Comparison of ENCODE assay signal across 18 cellular contexts in the genomic region with DNA sequence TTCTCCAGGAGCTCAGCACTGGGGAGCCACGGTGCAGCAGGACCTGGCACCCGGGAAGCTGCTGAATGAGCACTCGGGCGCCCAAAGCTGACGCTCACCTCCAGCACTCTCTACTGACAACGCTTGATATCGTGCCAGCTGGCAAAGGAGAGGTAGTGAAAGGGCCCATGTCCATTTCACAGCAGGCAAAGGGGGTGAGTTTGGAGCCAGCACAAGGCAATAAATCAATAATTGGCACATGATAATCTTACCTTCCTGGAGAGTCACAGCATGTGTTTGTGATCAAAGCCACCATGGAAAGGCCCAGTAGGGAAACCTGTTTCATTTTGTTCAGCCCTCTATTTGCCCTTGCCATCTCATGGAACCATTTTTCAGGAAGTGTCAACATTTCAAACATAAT. TPM values are rescaled to one million over a fixed set of nuclear protein-coding genes. Genes with fewer than 3 reads are reported as not detected.
DNase-seq lines count a peak whose midpoint lies in the region; ATAC-seq and TF ChIP-seq lines count a peak whose summit lies in the region.
"Had no signal": no experiment of that assay in that cellular context is flagged by ENCODE, and none has a peak within 500 bp of the region (broad histone marks: within the 10 kb centered on the region; RNA-seq: fewer than 3 reads in every experiment).

No MANE protein-coding gene starts in this region.

- WGBS in stomach, 5 donors: 36 to 59% (median 38%) methylated on average over 7 of the region's 7 CpGs

- no peak for TF ChIP-seq CTCF in stomach (IDR thresholded peaks at IDR 0.05)

- no peak for TF ChIP-seq EP300 in stomach (IDR thresholded peaks at IDR 0.05)

- peak overlapping the region; percentile 47 for H3K27ac Mint-ChIP-seq in dendritic cell treated with granulocyte-macrophage colony-stimulating factor and Interleukin-4, amounts not matched to agents 40 ng/mL and 50 ng/mL, for 4 days
- H3K27ac Mint-ChIP-seq: GM23338 had no signal

- H3K4me3 ChIP-seq in stomach (no peak overlapping the region), HAP-1 (no peak overlapping the region)
- H3K4me3 ChIP-seq: A549, GM23338, SK-N-MC had no signal

- no peak overlapping the region for H3K4me3 Mint-ChIP-seq in dendritic cell treated with granulocyte-macrophage colony-stimulating factor and Interleukin-4, amounts not matched to agents 40 ng/mL and 50 ng/mL, for 4 days
- H3K4me3 Mint-ChIP-seq: brain; CD4-positive, CD25-positive, alpha-beta regulatory T cell; GM23338; natural killer cell treated with Interleukin-12 subunit alpha and Interleukin-12 subunit beta and Interleukin-15 and Interleukin-18, amount 100 ng/mL, for 72 hours had no signal

- ATAC-seq in GM21825 (IDR thresholded peaks at IDR 0.05; ENCODE audit: unreplicated experiment): no peak
- ATAC-seq: A549; GM23338; natural killer cell treated with Interleukin-12 subunit alpha and Interleukin-12 subunit beta and Interleukin-15 and Interleukin-18, amount 100 ng/mL, for 72 hours; stimulated activated naive CD8-positive, alpha-beta T cell treated with anti-CD3 and anti-CD28 coated beads, Interleukin-15, Interleukin-2, amounts not matched to agents 100 U/mL and 50 U/mL, for 24 hours had no signal

- H3K36me3 ChIP-seq in stomach (peaks cover 43 to 100% (median 99%) of the 10 kb centered on the region in 4 donors), HAP-1 (replicated peaks) (peaks cover 62% of the 10 kb centered on the region)

- no peak for TF ChIP-seq POLR2A in stomach (IDR thresholded peaks at IDR 0.05)

- peaks cover 100% of the 10 kb centered on the region for H3K36me3 Mint-ChIP-seq in dendritic cell treated with granulocyte-macrophage colony-stimulating factor and Interleukin-4, amounts not matched to agents 40 ng/mL and 50 ng/mL, for 4 days (ENCODE audit: low read depth)

- in situ Hi-C loops in HAP-1 (cut with MboI; ENCODE audit: low sequenced_read_pairs): no loop called here

- H3K27me3 ChIP-seq in stomach (no peaks in the 10 kb centered on the region), HAP-1 (ENCODE audit: low read depth) (no peaks in the 10 kb centered on the region)

- no peaks in the 10 kb centered on the region for H3K9me3 Mint-ChIP-seq in dendritic cell treated with granulocyte-macrophage colony-stimulating factor and Interleukin-4, amounts not matched to agents 40 ng/mL and 50 ng/mL, for 4 days
- H3K9me3 Mint-ChIP-seq: CD4-positive, CD25-positive, alpha-beta regulatory T cell; GM23338; natural killer cell treated with Interleukin-12 subunit alpha and Interleukin-12 subunit beta and Interleukin-15 and Interleukin-18, amount 100 ng/mL, for 72 hours had no signal

- no peaks in the 10 kb centered on the region for H3K27me3 Mint-ChIP-seq in dendritic cell treated with granulocyte-macrophage colony-stimulating factor and Interleukin-4, amounts not matched to agents 40 ng/mL and 50 ng/mL, for 4 days
- H3K27me3 Mint-ChIP-seq: brain; CD4-positive, CD25-positive, alpha-beta regulatory T cell; natural killer cell treated with Interleukin-12 subunit alpha and Interleukin-12 subunit beta and Interleukin-15 and Interleukin-18, amount 100 ng/mL, for 72 hours had no signal

- H3K9me3 ChIP-seq in stomach: no peaks in the 10 kb centered on the region
- no peaks in the 10 kb centered on the region for H3K9me3 ChIP-seq in HAP-1
- H3K9me3 ChIP-seq: A549 had no signal

- H3K27ac ChIP-seq in stomach: peak overlapping the region in 3 of 5 donors; percentile 18 to 67 (median 49)
- H3K27ac ChIP-seq: A549, SK-N-MC had no signal

- no peaks in the 10 kb centered on the region for H3K4me1 Mint-ChIP-seq in dendritic cell treated with granulocyte-macrophage colony-stimulating factor and Interleukin-4, amounts not matched to agents 40 ng/mL and 50 ng/mL, for 4 days (ENCODE audit: low read depth)
- H3K4me1 Mint-ChIP-seq: brain, GM23338 had no signal

- DNase-seq in NCI-H2227 (lab: John Stamatoyannopoulos, UW; ENCODE audit: unreplicated experiment): peak; percentile 27
- DNase-seq in NCI-H2227 treated with DMSO at 0.1 percent for 48 hours (lab: John Stamatoyannopoulos, UW): no peak
- DNase-seq in NCI-H2196 (lab: John Stamatoyannopoulos, UW; ENCODE audit: unreplicated experiment): peak; percentile 92
- peak; percentile 85 for DNase-seq in stomach
- DNase-seq in HAP-1 (ENCODE audit: low spot score in 2 of 2): no peak
- no peak for DNase-seq in NCI-H2171 treated with DMSO at 0.1 percent for 48 hours (lab: John Stamatoyannopoulos, UW)
- DNase-seq: activated CD4-positive, alpha-beta T cell treated with anti-CD3 and anti-CD28 coated beads for 48 hours; activated naive CD4-positive, alpha-beta T cell treated with anti-CD3 and anti-CD28 coated beads, Interleukin-2, amount 50 U/mL, for 16 hours; CD4-positive, CD25-positive, alpha-beta regulatory T cell; NCI-H226; stimulated activated naive CD8-positive, alpha-beta T cell treated with anti-CD3 and anti-CD28 coated beads, Interleukin-15, Interleukin-2, amounts not matched to agents 100 U/mL and 50 U/mL, for 24 hours had no signal

- intact Hi-C loops in dendritic cell treated with granulocyte-macrophage colony-stimulating factor and Interleukin-4, amounts not matched to agents 40 ng/mL and 50 ng/mL, for 4 days (cut with micrococcal nuclease): loop anchor here (10.0 kb wide), 1 partner anchor 129 kb away; no protein-coding TSS in a partner anchor
- intact Hi-C loops in stomach (cut with DNase I; ENCODE audit: low total_unique reads): no loop called here

- H3K4me1 ChIP-seq in stomach (peaks cover 0 to 5% (median 2%) of the 10 kb centered on the region in 4 donors), HAP-1 (no peaks in the 10 kb centered on the region)

RNA-seq across cellular contexts. Expression of a gene that starts 23.3 kb away (rescaled TPM):
- total RNA-seq in stomach: 100 to 1,000 TPM in 4 of 5 donors, 10 to 100 TPM in 1; 29.2 to 139 (median 114) TPM
- 100 to 1,000 TPM; 176 to 187 (median 178) TPM for polyA plus RNA-seq in stomach

RNA-seq across cellular contexts. Expression of a gene that starts 36.2 kb away (rescaled TPM):
- total RNA-seq in stomach: 10 to 100 TPM in 4 of 5 donors, 1 to 10 TPM in 1; 5.3 to 74.9 (median 26.8) TPM
- 10 to 100 TPM in 2 of 3 donors, 1 to 10 TPM in 1; 9.5 to 29.0 (median 26.1) TPM for polyA plus RNA-seq in stomach

RNA-seq across cellular contexts. Expression of a gene that starts 43.9 kb away (rescaled TPM):
- total RNA-seq in stomach: 10 to 100 TPM in 3 of 5 donors, 1 to 10 TPM in 1, not detected in 1; 4.5 to 23.3 (median 13.8) TPM
- polyA plus RNA-seq in stomach: 10 to 100 TPM; 15.7 to 30.4 (median 23.0) TPM

RNA-seq across cellular contexts. Expression of a gene that starts 46.9 kb away (rescaled TPM):
- total RNA-seq in stomach: 10 to 100 TPM in 2 of 5 donors, 1 to 10 TPM in 2, under 1 TPM in 1; 0.58 to 20.7 (median 4.9) TPM
- 1 to 10 TPM; 4.7 to 7.5 (median 5.2) TPM for polyA plus RNA-seq in stomach

Comparison
In these comparisons a context has a peak if more than half of its experiments do, and no peak if none do; other contexts are left out.
1. DNase-seq: peak in NCI-H2227 (single experiment), NCI-H2196 (single experiment) and stomach (single experiment); none in NCI-H2227 treated with DMSO at 0.1 percent for 48 hours (single experiment), HAP-1 (0 of 2) and NCI-H2171 treated with DMSO at 0.1 percent for 48 hours (single experiment).